1 cellular context compared by ENCODE assay signal in the genomic region with DNA sequence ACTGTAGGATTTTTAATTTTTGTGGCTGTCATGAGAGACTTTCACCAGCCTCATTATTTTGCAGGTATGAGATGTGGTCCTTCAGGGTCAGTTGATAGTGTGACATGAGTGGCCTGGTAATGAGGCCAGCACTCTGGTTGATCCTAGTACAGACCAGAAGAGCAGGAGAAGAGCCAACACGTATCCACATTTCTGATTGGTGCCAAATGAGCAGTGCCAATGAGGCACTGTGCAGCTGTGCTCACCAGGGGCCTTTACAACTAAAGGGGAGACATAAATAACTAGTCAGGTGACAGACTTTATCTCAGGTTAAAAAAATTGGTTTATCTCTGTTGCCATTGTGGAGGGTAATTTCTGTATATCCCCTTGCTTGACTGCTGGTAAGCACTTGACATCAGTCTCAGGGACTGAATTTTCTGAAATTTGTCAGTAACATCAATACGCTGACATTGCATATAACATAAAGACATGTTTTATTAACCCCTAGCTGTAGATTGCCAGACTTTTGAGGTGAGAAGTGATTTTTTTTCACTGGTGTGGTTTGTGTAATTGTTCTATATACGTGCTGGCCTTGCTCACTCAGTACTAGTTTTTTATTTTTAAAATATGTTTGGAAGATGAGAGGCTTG.
TF ChIP-seq lines count a peak whose summit lies in the region.

No MANE protein-coding gene starts in this region.

TF ChIP-seq in K562, 482 proteins besides CTCF, POLR2A, EP300 and RAD21:
- peak; percentile 21 for TF ChIP-seq MEIS2 (IDR thresholded peaks at IDR 0.05; ENCODE audit: partially characterized antibody)
- TF ChIP-seq ZNF347 (CRISPR knock-in tag; IDR thresholded peaks at IDR 0.05; ENCODE audit: low read depth): no peak
- no peak for TF ChIP-seq ZNF551 (CRISPR knock-in tag; IDR thresholded peaks at IDR 0.05)
- TF ChIP-seq ZNF316 (IDR thresholded peaks at IDR 0.05): peak; percentile 95
- TF ChIP-seq C11orf30 (IDR thresholded peaks at IDR 0.05; ENCODE audit: low read depth): peak; percentile 87
- TF ChIP-seq CHCHD3 (CRISPR knock-in tag; IDR thresholded peaks at IDR 0.05): no peak
- peak; percentile 88 for TF ChIP-seq MAFF (IDR thresholded peaks at IDR 0.05; ENCODE audit: low read length)
- TF ChIP-seq, protein P1, sequence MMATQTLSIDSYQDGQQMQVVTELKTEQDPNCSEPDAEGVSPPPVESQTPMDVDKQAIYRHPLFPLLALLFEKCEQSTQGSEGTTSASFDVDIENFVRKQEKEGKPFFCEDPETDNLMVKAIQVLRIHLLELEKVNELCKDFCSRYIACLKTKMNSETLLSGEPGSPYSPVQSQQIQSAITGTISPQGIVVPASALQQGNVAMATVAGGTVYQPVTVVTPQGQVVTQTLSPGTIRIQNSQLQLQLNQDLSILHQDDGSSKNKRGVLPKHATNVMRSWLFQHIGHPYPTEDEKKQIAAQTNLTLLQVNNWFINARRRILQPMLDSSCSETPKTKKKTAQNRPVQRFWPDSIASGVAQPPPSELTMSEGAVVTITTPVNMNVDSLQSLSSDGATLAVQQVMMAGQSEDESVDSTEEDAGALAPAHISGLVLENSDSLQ (IDR thresholded peaks at IDR 0.05): 0 out of 2 replicates have a peak, but pooled peaks have one; percentile 9
- TF ChIP-seq, protein P2, sequence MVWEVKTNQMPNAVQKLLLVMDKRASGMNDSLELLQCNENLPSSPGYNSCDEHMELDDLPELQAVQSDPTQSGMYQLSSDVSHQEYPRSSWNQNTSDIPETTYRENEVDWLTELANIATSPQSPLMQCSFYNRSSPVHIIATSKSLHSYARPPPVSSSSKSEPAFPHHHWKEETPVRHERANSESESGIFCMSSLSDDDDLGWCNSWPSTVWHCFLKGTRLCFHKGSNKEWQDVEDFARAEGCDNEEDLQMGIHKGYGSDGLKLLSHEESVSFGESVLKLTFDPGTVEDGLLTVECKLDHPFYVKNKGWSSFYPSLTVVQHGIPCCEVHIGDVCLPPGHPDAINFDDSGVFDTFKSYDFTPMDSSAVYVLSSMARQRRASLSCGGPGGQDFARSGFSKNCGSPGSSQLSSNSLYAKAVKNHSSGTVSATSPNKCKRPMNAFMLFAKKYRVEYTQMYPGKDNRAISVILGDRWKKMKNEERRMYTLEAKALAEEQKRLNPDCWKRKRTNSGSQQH (CRISPR knock-in tag; IDR thresholded peaks at IDR 0.05): no peak
- TF ChIP-seq, protein P3, sequence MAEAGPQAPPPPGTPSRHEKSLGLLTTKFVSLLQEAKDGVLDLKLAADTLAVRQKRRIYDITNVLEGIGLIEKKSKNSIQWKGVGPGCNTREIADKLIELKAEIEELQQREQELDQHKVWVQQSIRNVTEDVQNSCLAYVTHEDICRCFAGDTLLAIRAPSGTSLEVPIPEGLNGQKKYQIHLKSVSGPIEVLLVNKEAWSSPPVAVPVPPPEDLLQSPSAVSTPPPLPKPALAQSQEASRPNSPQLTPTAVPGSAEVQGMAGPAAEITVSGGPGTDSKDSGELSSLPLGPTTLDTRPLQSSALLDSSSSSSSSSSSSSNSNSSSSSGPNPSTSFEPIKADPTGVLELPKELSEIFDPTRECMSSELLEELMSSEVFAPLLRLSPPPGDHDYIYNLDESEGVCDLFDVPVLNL (CRISPR knock-in tag; IDR thresholded peaks at IDR 0.05; ENCODE audit: low read depth): no peak
- peak; percentile 93 for TF ChIP-seq MAFK (IDR thresholded peaks at IDR 0.05; ENCODE audit: low read length)
- TF ChIP-seq CSDE1 (IDR thresholded peaks at IDR 0.05): no peak
- peak; percentile 86 for TF ChIP-seq MAFG (tag; conservative IDR thresholded peaks at IDR 0.05)
